8 cellular contexts compared by ENCODE assay signal in genomic region chr13:44306401-44307192, GRCh38.
A peak's percentile ranks its signal among the peaks of the same experiment; 100 is the strongest.
DNase-seq lines count a peak whose midpoint lies in the region; ATAC-seq, FAIRE-seq and TF ChIP-seq lines count a peak whose summit lies in the region.

No MANE protein-coding gene starts in this region.

- H3K27ac ChIP-seq in epithelial cell of prostate, result peak overlapping the region; percentile 95
- peak overlapping the region; percentile 95 for H3K27ac ChIP-seq in muscle layer of colon (ENCODE audit: low read depth, low read length)

- H3K27me3 ChIP-seq in muscle layer of colon (ENCODE audit: control insufficient read depth in 1 of 2, insufficient read depth in 2 of 2, low read length in 2 of 2), result no peaks in the 10 kb centered on the region

- peak overlapping the region; percentile 44 for H3K9ac ChIP-seq in muscle layer of colon (ENCODE audit: low read length)

- no peaks in the 10 kb centered on the region for H3K36me3 ChIP-seq in muscle layer of colon (ENCODE audit: insufficient read depth, low read length)

- H3K4me3 ChIP-seq in muscle layer of colon (ENCODE audit: low read depth in 1 of 2, low read length in 2 of 2), result no peak overlapping the region

- H3K9me3 ChIP-seq in muscle layer of colon (ENCODE audit: low read length), result no peaks in the 10 kb centered on the region

- TF ChIP-seq POLR2A in GM18505 (IDR thresholded peaks at IDR 0.05; ENCODE audit: borderline replicate concordance, extremely low read depth, insufficient read depth, insufficient read length), result no peak

- no peak for FAIRE-seq in GM19239 (lab: Jason Lieb, UNC)

- ATAC-seq in HG02870 (IDR thresholded peaks at IDR 0.05; ENCODE audit: unreplicated experiment) (no peak), GM18505 (IDR thresholded peaks at IDR 0.05; ENCODE audit: unreplicated experiment) (no peak)

- DNase-seq in ELR (ENCODE audit: low read depth), result peak; percentile 99
- DNase-seq in NCI-H69 (lab: John Stamatoyannopoulos, UW), result peak; percentile 84
- DNase-seq in epithelial cell of prostate (ENCODE audit: low read depth, low spot score), result peak; percentile 82
- DNase-seq in NCI-H1694 (lab: John Stamatoyannopoulos, UW), result no peak
- no peak for DNase-seq in GM19239 (ENCODE audit: insufficient read length, low spot score)

- H3K4me1 ChIP-seq in muscle layer of colon (ENCODE audit: insufficient read depth, low read length), result peaks cover 87% of the 10 kb centered on the region

Comparison
In these comparisons a context has a peak if more than half of its experiments do, and no peak if none do; other contexts are left out.
1. DNase-seq: peak in ELR (single experiment), NCI-H69 (single experiment) and epithelial cell of prostate (single experiment); none in NCI-H1694 (single experiment) and GM19239 (single experiment).